ENCODE assay signal across 9 cellular contexts in genomic region chr14:91303091-91303923, GRCh38. TPM values are rescaled to one million over a fixed set of nuclear protein-coding genes. Genes with fewer than 3 reads are reported as not detected.
DNase-seq lines count a peak whose midpoint lies in the region; ATAC-seq and TF ChIP-seq lines count a peak whose summit lies in the region.
"Had no signal": no experiment of that assay in that cellular context is flagged by ENCODE, and none has a peak within 500 bp of the region (broad histone marks: within the 10 kb centered on the region; RNA-seq: fewer than 3 reads in every experiment).

No MANE protein-coding gene starts in this region.

- peak overlapping the region; percentile 18 for H4K91ac ChIP-seq in mesenchymal stem cell (ENCODE audit: low read length)

- H3K27me3 Mint-ChIP-seq in CD8-positive, alpha-beta T cell (ENCODE audit: low read depth) = no peaks in the 10 kb centered on the region
- no peaks in the 10 kb centered on the region for H3K27me3 Mint-ChIP-seq in activated naive CD8-positive, alpha-beta T cell
- H3K27me3 Mint-ChIP-seq: brain had no signal

- H3K79me2 ChIP-seq in OCI-LY7 (ENCODE audit: insufficient read depth, low read depth, low read length) = no peaks in the 10 kb centered on the region

- no peak overlapping the region for H3K27ac ChIP-seq in CD8-positive, alpha-beta T cell (ENCODE audit: low read depth, low read length)
- H3K27ac ChIP-seq in OCI-LY7 (ENCODE audit: low read depth, low read length, poor library complexity, severe bottlenecking) (no peak overlapping the region), mesenchymal stem cell (ENCODE audit: low read length, poor library complexity, severe bottlenecking) (no peak overlapping the region)

- peak; percentile 81 for ATAC-seq in CD8-positive, alpha-beta T cell
- ATAC-seq in GM21529 (IDR thresholded peaks at IDR 0.05; ENCODE audit: unreplicated experiment) (peak; percentile 64), HG03439 (IDR thresholded peaks at IDR 0.05; ENCODE audit: unreplicated experiment) (no peak), GM19467 (IDR thresholded peaks at IDR 0.05; ENCODE audit: unreplicated experiment) (no peak)

- H3K36me3 ChIP-seq in CD8-positive, alpha-beta T cell (ENCODE audit: insufficient read depth, low read length) = peaks cover 95% of the 10 kb centered on the region
- H3K36me3 ChIP-seq in OCI-LY7 (ENCODE audit: insufficient read depth, low read length) = peaks cover 99% of the 10 kb centered on the region
- H3K36me3 ChIP-seq in mesenchymal stem cell (ENCODE audit: control insufficient read depth in 1 of 2, insufficient read depth in 2 of 2, low read depth in 1 of 2, low read length in 2 of 2) = peaks cover 0 to 19% of the 10 kb centered on the region in 2 experiments

- H4K8ac ChIP-seq in mesenchymal stem cell (ENCODE audit: low read length) = no peak overlapping the region

- H2BK5ac ChIP-seq in mesenchymal stem cell (ENCODE audit: low read depth, low read length, poor library complexity, severe bottlenecking) = no peak overlapping the region

- H3K4me3 ChIP-seq in CD8-positive, alpha-beta T cell (ENCODE audit: low read depth, low read length) = no peak overlapping the region
- H3K4me3 ChIP-seq in OCI-LY7 (ENCODE audit: low read depth, low read length, poor library complexity, severe bottlenecking) (no peak overlapping the region), mesenchymal stem cell (ENCODE audit: insufficient read depth in 1 of 2, low read depth in 1 of 2, low read length in 2 of 2) (no peak overlapping the region)

- 0 out of 2 replicates have a peak, but pooled peaks cover 6% of the 10 kb centered on the region for H4K20me1 ChIP-seq in OCI-LY7 (ENCODE audit: insufficient read depth, low read length)

- no peak overlapping the region for H3K14ac ChIP-seq in mesenchymal stem cell (ENCODE audit: low read length in 2 of 2)

- BruUV-seq in OCI-LY7 (replicated peaks; lab: Mats Ljungman, UMichigan) = no TSS peak

- H3K9ac ChIP-seq in mesenchymal stem cell (ENCODE audit: low read length) = no peak overlapping the region

- no peak for TF ChIP-seq CTCF in CD8-positive, alpha-beta T cell (IDR thresholded peaks at IDR 0.05)
- no peak for TF ChIP-seq CTCF in OCI-LY7 (conservative IDR thresholded peaks at IDR 0.05; ENCODE audit: low read length)

- intact Hi-C loops in CD8-positive, alpha-beta T cell (cut with DNase I, micrococcal nuclease) = no loop called here
- intact Hi-C loops in OCI-LY7 (cut with micrococcal nuclease; ENCODE audit: unreplicated experiment) = no loop called here

- POLR2A ChIA-PET in CD8-positive, alpha-beta T cell (lab: Charles Lee) = no interaction called here
- POLR2A ChIA-PET in OCI-LY7 (lab: Charles Lee) = no interaction called here

- H3K9me3 Mint-ChIP-seq in CD8-positive, alpha-beta T cell = no peaks in the 10 kb centered on the region
- H3K9me3 Mint-ChIP-seq in activated naive CD8-positive, alpha-beta T cell (ENCODE audit: low read depth) = no peaks in the 10 kb centered on the region
- H3K9me3 Mint-ChIP-seq: brain had no signal

- H3K9me3 ChIP-seq in CD8-positive, alpha-beta T cell (ENCODE audit: low read length) = no peaks in the 10 kb centered on the region
- no peaks in the 10 kb centered on the region for H3K9me3 ChIP-seq in OCI-LY7 (ENCODE audit: low read length)
- H3K9me3 ChIP-seq in mesenchymal stem cell (ENCODE audit: control insufficient read depth, low read length) = no peaks in the 10 kb centered on the region

- H3K4ac ChIP-seq in mesenchymal stem cell (ENCODE audit: low read depth in 1 of 2, low read length in 2 of 2) = no peak overlapping the region

- DNase-seq in CD8-positive, alpha-beta T cell = peak in 2 of 7 experiments; percentile 31 to 60
- peak; percentile 81 for DNase-seq in OCI-LY7 (ENCODE audit: low spot score)
- DNase-seq in mesenchymal stem cell = no peak
- no peak for DNase-seq in H4 (ENCODE audit: low spot score)

- H2BK120ac ChIP-seq in mesenchymal stem cell (ENCODE audit: low read depth, low read length) = no peak overlapping the region

- CTCF ChIA-PET in CD8-positive, alpha-beta T cell (lab: Charles Lee) = no interaction called here
- CTCF ChIA-PET in OCI-LY7 (lab: Charles Lee; ENCODE audit: unreplicated experiment) = no interaction called here

- no peak overlapping the region for H2BK12ac ChIP-seq in mesenchymal stem cell (ENCODE audit: low read length in 2 of 2)

- H3K4me3 Mint-ChIP-seq in CD8-positive, alpha-beta T cell = no peak overlapping the region
- no peak overlapping the region for H3K4me3 Mint-ChIP-seq in activated naive CD8-positive, alpha-beta T cell

- H3K79me1 ChIP-seq in mesenchymal stem cell (replicated peaks; ENCODE audit: low read length, poor library complexity, severe bottlenecking) = no peaks in the 10 kb centered on the region

- no peak overlapping the region for H2BK15ac ChIP-seq in mesenchymal stem cell (ENCODE audit: low read depth, poor library complexity, severe bottlenecking)

- H3K27ac Mint-ChIP-seq in CD8-positive, alpha-beta T cell = peak overlapping the region; percentile 18
- H3K27ac Mint-ChIP-seq in activated naive CD8-positive, alpha-beta T cell = peak overlapping the region; percentile 88

- no peaks in the 10 kb centered on the region for H3K9me2 ChIP-seq in OCI-LY7 (ENCODE audit: insufficient read depth, low read length)

- no peak overlapping the region for H3K18ac ChIP-seq in mesenchymal stem cell (ENCODE audit: low read depth in 1 of 2, low read length in 2 of 2)

- H3K27me3 ChIP-seq in CD8-positive, alpha-beta T cell (ENCODE audit: insufficient read depth, low read length) = no peaks in the 10 kb centered on the region
- H3K27me3 ChIP-seq in mesenchymal stem cell (ENCODE audit: control insufficient read depth in 1 of 2, insufficient read depth in 1 of 2, low read length in 2 of 2) = peaks cover 0 to 94% of the 10 kb centered on the region in 2 experiments

- peaks cover 14% of the 10 kb centered on the region for H3K4me1 Mint-ChIP-seq in CD8-positive, alpha-beta T cell (ENCODE audit: low read depth)
- H3K4me1 Mint-ChIP-seq in activated naive CD8-positive, alpha-beta T cell (ENCODE audit: low read depth) = peaks cover 36% of the 10 kb centered on the region
- H3K4me1 Mint-ChIP-seq: brain had no signal

- 45% methylated on average over 23 of the region's 23 CpGs for WGBS in mesenchymal stem cell

- H3K23ac ChIP-seq in mesenchymal stem cell (ENCODE audit: low read length in 2 of 2) = peak overlapping the region in 1 of 2 experiments; percentile 83

- H2AFZ ChIP-seq in OCI-LY7 (ENCODE audit: low read length) (no peak overlapping the region), mesenchymal stem cell (ENCODE audit: low read depth, low read length) (no peak overlapping the region)

- H3K36me3 Mint-ChIP-seq in CD8-positive, alpha-beta T cell = peaks cover 92% of the 10 kb centered on the region
- peaks cover 18% of the 10 kb centered on the region for H3K36me3 Mint-ChIP-seq in activated naive CD8-positive, alpha-beta T cell

- H2AK5ac ChIP-seq in mesenchymal stem cell (ENCODE audit: low read length, severe bottlenecking) = no peak overlapping the region

- H3K4me1 ChIP-seq in CD8-positive, alpha-beta T cell (ENCODE audit: insufficient read depth, low read length) = no peaks in the 10 kb centered on the region
- peaks cover 5% of the 10 kb centered on the region for H3K4me1 ChIP-seq in OCI-LY7 (ENCODE audit: insufficient read depth, low read length, poor library complexity, severe bottlenecking)
- H3K4me1 ChIP-seq in mesenchymal stem cell (ENCODE audit: control insufficient read depth, insufficient read depth, low read depth, low read length) = peaks cover 7% of the 10 kb centered on the region

- H3K4me2 ChIP-seq in OCI-LY7 (ENCODE audit: low read length) (no peak overlapping the region), mesenchymal stem cell (ENCODE audit: low read length, poor library complexity, severe bottlenecking) (no peak overlapping the region)

RNA-seq across cellular contexts. Expression of gene GPR68, which starts 58.8 kb away (rescaled TPM):
- total RNA-seq in CD8-positive, alpha-beta T cell = 1 to 10 TPM; 3.6 to 5.1 TPM
- 0.13 and 0.85 TPM in 2 replicates for total RNA-seq in OCI-LY7 (2014; rRNA removed; shearing (Covaris generic))
- total RNA-seq in OCI-LY7 (2022) = 0.41 and 0.84 TPM in 2 replicates
- 0.73 TPM for polyA plus RNA-seq in mesenchymal stem cell (2013, experiment 1 of 2)
- polyA plus RNA-seq in mesenchymal stem cell (2013, experiment 2 of 2) = 0.55 TPM
- total RNA-seq in H4 (2014; rRNA removed; shearing (Covaris generic)) = 0.04 TPM in 1 of 2 replicates, not detected in the other

Comparison
In these comparisons a context has a peak if more than half of its experiments do, and no peak if none do; other contexts are left out.
1. ATAC-seq: peak in CD8-positive, alpha-beta T cell (single experiment) and GM21529 (single experiment); none in HG03439 (single experiment) and GM19467 (single experiment).